13 cellular contexts compared by ENCODE assay signal in genomic region chr3:159881828-159882309, GRCh38. TPM values are rescaled to one million over a fixed set of nuclear protein-coding genes. Genes with fewer than 3 reads are reported as not detected.
DNase-seq lines count a peak whose midpoint lies in the region; ATAC-seq and TF ChIP-seq lines count a peak whose summit lies in the region.
"Had no signal": no experiment of that assay in that cellular context is flagged by ENCODE, and none has a peak within 500 bp of the region (broad histone marks: within the 10 kb centered on the region; RNA-seq: fewer than 3 reads in every experiment).

No MANE protein-coding gene starts in this region.

- H3K27me3 Mint-ChIP-seq in endothelial cell (ENCODE audit: unreplicated experiment): no peaks in the 10 kb centered on the region

- ATAC-seq in GM19328 (IDR thresholded peaks at IDR 0.05; ENCODE audit: unreplicated experiment) (no peak), GM21526 (IDR thresholded peaks at IDR 0.05; ENCODE audit: low FRiP score, unreplicated experiment) (no peak), GM19324 (IDR thresholded peaks at IDR 0.05; ENCODE audit: low FRiP score, unreplicated experiment) (no peak)

- H3K9me3 Mint-ChIP-seq in endothelial cell (ENCODE audit: unreplicated experiment): no peaks in the 10 kb centered on the region
- H3K9me3 Mint-ChIP-seq: T-helper 1 cell treated with Interleukin-12 subunit alpha and Interleukin-12 subunit beta and Interleukin-4 antibody, amounts not matched to agents 30 μg/mL and 1 μg/mL, for 36 hours had no signal

- no peaks in the 10 kb centered on the region for H3K9me3 ChIP-seq in BE2C
- H3K9me3 ChIP-seq: vagina had no signal

- TF ChIP-seq CTCF in BE2C (IDR thresholded peaks at IDR 0.05; ENCODE audit: low read depth, low read length) (no peak), endothelial cell (IDR thresholded peaks at IDR 0.05; ENCODE audit: unreplicated experiment) (no peak)

- H3K4me1 ChIP-seq in BE2C: peaks cover 75% of the 10 kb centered on the region

- H3K36me3 Mint-ChIP-seq in endothelial cell (ENCODE audit: low read depth, unreplicated experiment): peaks cover 24% of the 10 kb centered on the region

- H3K4me3 Mint-ChIP-seq in endothelial cell (ENCODE audit: unreplicated experiment): no peak overlapping the region
- H3K4me3 Mint-ChIP-seq: T-helper 1 cell treated with Interleukin-12 subunit alpha and Interleukin-12 subunit beta and Interleukin-4 antibody, amounts not matched to agents 30 μg/mL and 1 μg/mL, for 36 hours had no signal

- no peak overlapping the region for H3K4me3 ChIP-seq in BE2C (ENCODE audit: low read depth, low read length)
- H3K4me3 ChIP-seq: vagina had no signal

- peaks cover 42% of the 10 kb centered on the region for H3K4me1 Mint-ChIP-seq in endothelial cell (ENCODE audit: unreplicated experiment)

- H3K27me3 ChIP-seq in BE2C: no peaks in the 10 kb centered on the region
- H3K27me3 ChIP-seq: vagina had no signal

- H3K36me3 ChIP-seq in BE2C: peaks cover 34% of the 10 kb centered on the region
- H3K36me3 ChIP-seq: vagina had no signal

- peak overlapping the region; percentile 58 for H3K27ac Mint-ChIP-seq in endothelial cell (ENCODE audit: unreplicated experiment)
- H3K27ac Mint-ChIP-seq: T-helper 1 cell treated with Interleukin-12 subunit alpha and Interleukin-12 subunit beta and Interleukin-4 antibody, amounts not matched to agents 30 μg/mL and 1 μg/mL, for 36 hours had no signal

- DNase-seq in BE2C: peak; percentile 61
- DNase-seq in NCI-H446 (lab: John Stamatoyannopoulos, UW): peak; percentile 28 to 38
- DNase-seq in endothelial cell (ENCODE audit: low spot score): no peak
- DNase-seq in myocyte (ENCODE audit: low read depth): peak; percentile 61
- DNase-seq in ecto neural progenitor cell (ENCODE audit: low spot score): no peak
- DNase-seq: activated T-cell treated with anti-CD3 and anti-CD28 coated beads for 4 hours; NCI-H2227 treated with DMSO at 0.1 percent for 48 hours; stimulated activated CD4-positive, alpha-beta T cell treated with anti-CD3 and anti-CD28 coated beads, Interleukin-1b, Interleukin-23, amount 100 ng/mL, for 48 hours had no signal

RNA-seq across cellular contexts. Expression of gene SCHIP1, which starts 42.2 kb away (rescaled TPM):
- polyA plus RNA-seq in BE2C (2012; ENCODE audit: insufficient read depth, insufficient read length, low read depth): 317 TPM
- 102 TPM for total RNA-seq in endothelial cell (ENCODE audit: unreplicated experiment)
- 17.1 and 26.5 TPM in 2 replicates for total RNA-seq in myocyte
- 9.3 TPM for polyA plus RNA-seq in myocyte (2012)

Comparison
In these comparisons a context has a peak if more than half of its experiments do, and no peak if none do; other contexts are left out.
1. DNase-seq: peak in BE2C (single experiment), NCI-H446 (2 of 2) and myocyte (single experiment); none in endothelial cell (single experiment) and ecto neural progenitor cell (single experiment).